Comparison of ENCODE assay signal across 11 cellular contexts in the genomic region with DNA sequence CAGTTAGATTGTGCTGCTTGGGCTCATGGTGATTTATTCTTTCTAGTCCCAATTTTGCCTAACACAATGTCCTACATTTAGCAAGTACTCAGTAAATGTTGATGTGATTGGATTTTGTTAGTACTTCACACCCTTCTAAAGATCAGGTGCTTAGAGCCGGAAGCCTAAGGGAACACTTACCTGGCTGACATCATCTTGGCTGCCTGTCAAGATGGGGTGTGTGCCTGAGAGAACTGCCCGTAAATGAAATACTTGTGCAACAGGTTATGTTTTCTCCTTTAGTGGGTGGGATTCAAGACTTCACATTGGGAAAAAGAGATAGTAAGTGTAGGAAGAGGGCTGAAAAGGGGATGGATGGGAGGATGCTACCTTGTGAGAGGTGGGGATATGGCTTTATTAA.
DNase-seq lines count a peak whose midpoint lies in the region; ATAC-seq and TF ChIP-seq lines count a peak whose summit lies in the region.
"Had no signal": no experiment of that assay in that cellular context is flagged by ENCODE, and none has a peak within 500 bp of the region (broad histone marks: within the 10 kb centered on the region; RNA-seq: fewer than 3 reads in every experiment).

No MANE protein-coding gene starts in this region.

- H3K4me1 ChIP-seq in thyroid gland: peaks cover 50 to 84% of the 10 kb centered on the region in 2 donors

- H3K4me1 Mint-ChIP-seq in effector memory CD8-positive, alpha-beta T cell (ENCODE audit: low read depth in 2 of 2): peaks cover 0 to 5% of the 10 kb centered on the region in 2 donors
- H3K4me1 Mint-ChIP-seq: activated CD8-positive, alpha-beta memory T cell treated with anti-CD3 and anti-CD28 coated beads, Interleukin-2, amount 10 ng/mL, durations not matched to agents 7 days and 5 days had no signal

- H3K27ac ChIP-seq in VCaP (peak overlapping the region; percentile 91), thyroid gland (peak overlapping the region; percentile 91 to 93 (median 91))

- intact Hi-C loops in thyroid gland (cut with DNase I): no loop called here

- no peak overlapping the region for H3K4me3 Mint-ChIP-seq in effector memory CD8-positive, alpha-beta T cell
- H3K4me3 Mint-ChIP-seq: activated CD8-positive, alpha-beta memory T cell treated with anti-CD3 and anti-CD28 coated beads, Interleukin-2, amount 10 ng/mL, durations not matched to agents 7 days and 5 days; stimulated activated naive CD8-positive, alpha-beta T cell treated with anti-CD3 and anti-CD28 coated beads, Interleukin-15, Interleukin-2, amounts not matched to agents 100 ng/mL and 50 ng/mL, for 24 hours had no signal

- TF ChIP-seq POLR2A in thyroid gland (IDR thresholded peaks at IDR 0.05): peak in 1 of 2 donors; percentile 61

- no peaks in the 10 kb centered on the region for H3K27me3 ChIP-seq in thyroid gland

- H3K9me3 Mint-ChIP-seq in effector memory CD8-positive, alpha-beta T cell: no peaks in the 10 kb centered on the region
- H3K9me3 Mint-ChIP-seq: stimulated activated naive CD8-positive, alpha-beta T cell treated with anti-CD3 and anti-CD28 coated beads, Interleukin-15, Interleukin-2, amounts not matched to agents 100 ng/mL and 50 ng/mL, for 24 hours had no signal

- no peak for TF ChIP-seq CTCF in VCaP (conservative IDR thresholded peaks at IDR 0.05)
- TF ChIP-seq CTCF in thyroid gland (IDR thresholded peaks at IDR 0.05): no peak

- peak overlapping the region in 1 of 2 donors; percentile 61 for H3K27ac Mint-ChIP-seq in effector memory CD8-positive, alpha-beta T cell
- H3K27ac Mint-ChIP-seq: activated CD8-positive, alpha-beta memory T cell treated with anti-CD3 and anti-CD28 coated beads, Interleukin-2, amount 10 ng/mL, durations not matched to agents 7 days and 5 days; stimulated activated naive CD8-positive, alpha-beta T cell treated with anti-CD3 and anti-CD28 coated beads, Interleukin-15, Interleukin-2, amounts not matched to agents 100 ng/mL and 50 ng/mL, for 24 hours had no signal

- no peaks in the 10 kb centered on the region for H3K36me3 ChIP-seq in thyroid gland

- H3K4me3 ChIP-seq in thyroid gland (replicated peaks in 1 of 3): no peak overlapping the region

- H3K36me3 Mint-ChIP-seq in effector memory CD8-positive, alpha-beta T cell (ENCODE audit: insufficient read depth): no peaks in the 10 kb centered on the region
- H3K36me3 Mint-ChIP-seq: activated CD8-positive, alpha-beta memory T cell treated with anti-CD3 and anti-CD28 coated beads, Interleukin-2, amount 10 ng/mL, durations not matched to agents 7 days and 5 days had no signal

- 28 to 39% methylated on average over 2 of the region's 2 CpGs for WGBS in thyroid gland, 2 donors

- H3K9me3 ChIP-seq in thyroid gland: no peaks in the 10 kb centered on the region

- DNase-seq in NCI-H1436 treated with DMSO at 0.1 percent for 48 hours (lab: John Stamatoyannopoulos, UW) (peak; percentile 9), left lobe of liver (ENCODE audit: low spot score) (peak; percentile 52), thyroid gland (peak; percentile 96), T-helper 2 cell (no peak)
- DNase-seq in effector memory CD8-positive, alpha-beta T cell: no peak
- DNase-seq: activated CD8-positive, alpha-beta memory T cell treated with anti-CD3 and anti-CD28 coated beads, Interleukin-2, amount 10 ng/mL, durations not matched to agents 7 days and 5 days; anterior cingulate cortex; NCI-H187 had no signal

- no peaks in the 10 kb centered on the region for H3K27me3 Mint-ChIP-seq in effector memory CD8-positive, alpha-beta T cell
- H3K27me3 Mint-ChIP-seq: stimulated activated naive CD8-positive, alpha-beta T cell treated with anti-CD3 and anti-CD28 coated beads, Interleukin-15, Interleukin-2, amounts not matched to agents 100 ng/mL and 50 ng/mL, for 24 hours had no signal

- peak; percentile 25 for ATAC-seq in left lobe of liver
- no peak for ATAC-seq in effector memory CD8-positive, alpha-beta T cell (replicated peaks)
- no peak for ATAC-seq in GM19463 (IDR thresholded peaks at IDR 0.05; ENCODE audit: unreplicated experiment)
- ATAC-seq: activated CD8-positive, alpha-beta memory T cell treated with anti-CD3 and anti-CD28 coated beads, Interleukin-2, amount 10 ng/mL, durations not matched to agents 7 days and 5 days had no signal

Comparison
In these comparisons a context has a peak if more than half of its experiments do, and no peak if none do; other contexts are left out.
1. DNase-seq: peak in NCI-H1436 treated with DMSO at 0.1 percent for 48 hours (single experiment), left lobe of liver (single experiment) and thyroid gland (2 of 2); none in effector memory CD8-positive, alpha-beta T cell (0 of 3) and T-helper 2 cell (0 of 5).